ENCODE assay signal across 10 cellular contexts in the genomic region with DNA sequence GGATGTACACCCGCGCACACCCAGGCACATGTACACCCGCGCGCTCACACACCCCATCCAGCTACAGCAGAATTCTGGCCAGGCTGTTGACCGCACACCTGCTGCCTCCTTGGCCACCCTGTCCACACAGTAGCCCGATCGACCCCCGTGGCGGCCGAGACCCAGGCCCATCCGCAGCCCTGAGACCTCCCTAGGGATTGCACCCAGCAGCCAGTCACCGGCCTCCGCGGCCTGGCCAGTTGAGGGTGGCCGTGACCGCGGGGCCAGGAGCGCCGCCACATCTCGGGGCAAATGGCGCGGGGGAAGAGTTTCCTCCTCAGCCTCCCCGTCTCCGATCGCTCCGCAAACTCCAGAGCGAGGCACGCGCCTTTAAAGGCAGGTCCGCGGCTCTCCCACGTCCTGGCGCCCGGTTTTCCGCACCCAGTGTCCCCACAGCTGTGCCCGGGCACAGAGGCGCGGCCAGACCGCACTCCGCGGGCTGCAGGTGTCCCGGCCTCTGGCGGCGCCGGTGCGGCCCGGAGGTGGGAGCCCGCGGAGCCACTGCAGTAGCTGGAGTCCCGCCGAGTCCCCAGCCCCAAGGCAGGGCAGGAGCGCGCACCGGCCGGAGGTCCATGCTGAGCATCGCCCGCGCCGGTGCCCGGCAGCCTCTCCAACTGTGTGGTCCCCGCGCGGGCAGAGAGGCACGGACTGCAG. TPM values are rescaled to one million over a fixed set of nuclear protein-coding genes. Genes with fewer than 3 reads are reported as not detected.
DNase-seq lines count a peak whose midpoint lies in the region; ATAC-seq and TF ChIP-seq lines count a peak whose summit lies in the region.
"Had no signal": no experiment of that assay in that cellular context is flagged by ENCODE, and none has a peak within 500 bp of the region (broad histone marks: within the 10 kb centered on the region; RNA-seq: fewer than 3 reads in every experiment).

No MANE protein-coding gene starts in this region.

- peaks cover 8% of the 10 kb centered on the region for H3K36me3 ChIP-seq in HUES64 (ENCODE audit: insufficient read depth, low read length)
- no peaks in the 10 kb centered on the region for H3K36me3 ChIP-seq in brain microvascular endothelial cell (replicated peaks)
- no peaks in the 10 kb centered on the region for H3K36me3 ChIP-seq in left lung
- no peaks in the 10 kb centered on the region for H3K36me3 ChIP-seq in smooth muscle cell (ENCODE audit: low read depth)

- H4K20me1 ChIP-seq in smooth muscle cell (ENCODE audit: low read depth) = no peaks in the 10 kb centered on the region

- no peak for ATAC-seq in left lung
- ATAC-seq: activated T-cell treated with anti-CD3 and anti-CD28 coated beads, Interleukin-2, amount 50 U/mL, for 72 hours had no signal

- peak overlapping the region; percentile 23 for H2AFZ ChIP-seq in smooth muscle cell (ENCODE audit: low read depth)

- DNase-seq in brain microvascular endothelial cell (no peak), left lung (peak in 1 of 2 donors; percentile 77), smooth muscle cell (lab: John Stamatoyannopoulos, UW; ENCODE audit: unreplicated experiment) (no peak), SKM-1 treated with dmso at 0.1 percent for 144 hours (lab: John Stamatoyannopoulos, UW; ENCODE audit: unreplicated experiment) (no peak), NCI-H1694 treated with DMSO at 0.1 percent for 48 hours (lab: John Stamatoyannopoulos, UW) (no peak), Ammon's horn (ENCODE audit: low spot score) (no peak), KG1 (lab: John Stamatoyannopoulos, UW) (no peak)
- DNase-seq: activated T-cell treated with anti-CD3 and anti-CD28 coated beads, Interleukin-2, amount 50 U/mL, for 72 hours; Karpas-422 had no signal

- H3K9me3 ChIP-seq in HUES64 (ENCODE audit: insufficient read depth, low read depth, low read length) (no peaks in the 10 kb centered on the region), left lung (no peaks in the 10 kb centered on the region), smooth muscle cell (replicated peaks; ENCODE audit: low read depth) (no peaks in the 10 kb centered on the region)

- H3K27ac ChIP-seq in HUES64 (ENCODE audit: low read depth, low read length) (peak overlapping the region; percentile 41; the same call in 1 of the 2 replicates), brain microvascular endothelial cell (no peak overlapping the region), left lung (no peak overlapping the region), smooth muscle cell (ENCODE audit: low read depth) (no peak overlapping the region)

- no peaks in the 10 kb centered on the region for H3K79me2 ChIP-seq in smooth muscle cell (ENCODE audit: low read depth)

- in situ Hi-C loops in brain microvascular endothelial cell (cut with HindIII; ENCODE audit: low pct_ligation_motif_present, low sequenced_read_pairs) = no loop called here

- H3K4me3 ChIP-seq in HUES64 (ENCODE audit: low read length) (peak overlapping the region; percentile 69), brain microvascular endothelial cell (ENCODE audit: low read depth, low read length) (peak overlapping the region; percentile 51), left lung (peak overlapping the region; percentile 14 to 27), smooth muscle cell (peak overlapping the region; percentile 51)

- 9% methylated on average over 65 of the region's 65 CpGs for WGBS in HUES64
- WGBS in smooth muscle cell (ENCODE audit: low lambda C conversion rate) = 9% methylated on average over 61 of the region's 65 CpGs

- H3K9ac ChIP-seq in HUES64 (ENCODE audit: low read depth, low read length) = peak overlapping the region; percentile 87
- H3K9ac ChIP-seq in smooth muscle cell (ENCODE audit: low read depth) = no peak overlapping the region

- no peaks in the 10 kb centered on the region for H3F3A ChIP-seq in smooth muscle cell (ENCODE audit: low read depth)

- TF ChIP-seq CTCF in brain microvascular endothelial cell (IDR thresholded peaks at IDR 0.05; ENCODE audit: low read depth, low read length, missing control alignments) (no peak), left lung (IDR thresholded peaks at IDR 0.05) (no peak), smooth muscle cell (IDR thresholded peaks at IDR 0.05; ENCODE audit: borderline replicate concordance, insufficient read depth, poor library complexity, severe bottlenecking) (no peak)

- H3K27me3 ChIP-seq in HUES64 (ENCODE audit: insufficient read depth, low read length) (peaks cover 26% of the 10 kb centered on the region), brain microvascular endothelial cell (replicated peaks) (peaks cover 19% of the 10 kb centered on the region), left lung (peaks cover 24 to 48% of the 10 kb centered on the region in 2 donors), smooth muscle cell (ENCODE audit: low read depth) (peaks cover 28% of the 10 kb centered on the region)

- peaks cover 9% of the 10 kb centered on the region for H3K4me1 ChIP-seq in HUES64 (ENCODE audit: insufficient read depth, low read length)
- peaks cover 0 to 19% of the 10 kb centered on the region in 2 donors for H3K4me1 ChIP-seq in left lung
- peaks cover 9% of the 10 kb centered on the region for H3K4me1 ChIP-seq in smooth muscle cell (ENCODE audit: low read depth)

- H3K4me2 ChIP-seq in smooth muscle cell = peak overlapping the region; percentile 96

- intact Hi-C loops in left lung (cut with DNase I) = loop anchor here in 1 of 2 donors (10.0 kb wide), 2 partner anchors 255 to 265 kb away; no protein-coding TSS in a partner anchor

RNA-seq across cellular contexts. Expression of gene ADAMTS16, which starts 0.6 kb away (rescaled TPM):
- polyA plus RNA-seq in HUES64 (2013, experiment 1 of 2) = 9.6 TPM
- polyA plus RNA-seq in HUES64 (2013, experiment 2 of 2) = 9.1 TPM
- total RNA-seq in left lung = 10 to 100 TPM in 1 of 2 donors, under 1 TPM in 1; 0.29 to 28.7 TPM
- 6.0 and 6.2 TPM in 2 replicates for total RNA-seq in smooth muscle cell
- 4.6 and 4.7 TPM in 2 replicates for polyA plus RNA-seq in smooth muscle cell
- total RNA-seq: activated T-cell treated with anti-CD3 and anti-CD28 coated beads, Interleukin-2, amount 50 U/mL, for 72 hours had no signal
